ENCODE assay signal across 9 cellular contexts in the genomic region with DNA sequence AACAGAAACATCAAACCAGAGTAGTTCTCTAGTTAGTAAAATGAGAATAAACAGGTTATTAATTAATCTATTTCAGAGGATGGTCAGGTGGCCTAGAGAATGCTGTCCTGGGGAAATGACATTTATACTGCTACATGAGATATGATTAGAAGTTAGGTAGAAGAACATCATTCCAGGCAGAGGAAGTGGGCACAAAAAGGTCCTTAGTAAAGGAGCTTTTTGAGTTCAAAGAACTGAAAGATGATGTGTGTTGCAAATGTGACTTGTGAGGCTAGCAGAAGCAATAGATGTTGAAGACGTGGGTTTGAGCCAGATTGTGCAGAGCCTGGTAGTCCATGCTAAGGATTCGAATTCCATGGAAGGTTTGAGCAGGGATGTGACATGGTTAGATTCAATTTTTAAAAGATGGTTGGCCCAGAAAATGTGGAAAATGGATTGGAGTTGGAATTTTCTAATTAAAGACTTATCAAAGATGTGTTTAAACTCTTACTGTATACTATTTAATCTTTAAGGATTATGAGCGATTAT. TPM values are rescaled to one million over a fixed set of nuclear protein-coding genes. Genes with fewer than 3 reads are reported as not detected.
DNase-seq lines count a peak whose midpoint lies in the region; ATAC-seq, FAIRE-seq and TF ChIP-seq lines count a peak whose summit lies in the region.
"Had no signal": no experiment of that assay in that cellular context is flagged by ENCODE, and none has a peak within 500 bp of the region (broad histone marks: within the 10 kb centered on the region; RNA-seq: fewer than 3 reads in every experiment).

No MANE protein-coding gene starts in this region.

- no peaks in the 10 kb centered on the region for H3K27me3 Mint-ChIP-seq in central memory CD8-positive, alpha-beta T cell

- peak; percentile 16 for FAIRE-seq in GM12891 (lab: Jason Lieb, UNC)
- FAIRE-seq: HTR-8/SVneo had no signal

- TF ChIP-seq CTCF in NB4 (IDR thresholded peaks at IDR 0.05; ENCODE audit: low read depth, low read length): no peak
- TF ChIP-seq CTCF in psoas muscle (IDR thresholded peaks at IDR 0.05): no peak
- TF ChIP-seq CTCF in vagina (IDR thresholded peaks at IDR 0.05): no peak

- H3K9me3 Mint-ChIP-seq in central memory CD8-positive, alpha-beta T cell: no peaks in the 10 kb centered on the region

- TF ChIP-seq POLR2A in GM12891 (IDR thresholded peaks at IDR 0.05; ENCODE audit: low read depth, low read length) (no peak), NB4 (IDR thresholded peaks at IDR 0.05; ENCODE audit: extremely low read depth, insufficient read length) (no peak), vagina (IDR thresholded peaks at IDR 0.05) (no peak)

- H3K36me3 ChIP-seq in psoas muscle (ENCODE audit: insufficient read depth in 1 of 2, low read depth in 1 of 2): no peaks in the 10 kb centered on the region
- peaks cover 0 to 4% of the 10 kb centered on the region in 2 donors for H3K36me3 ChIP-seq in vagina

- peaks cover 10% of the 10 kb centered on the region for H3K36me3 Mint-ChIP-seq in central memory CD8-positive, alpha-beta T cell (ENCODE audit: insufficient read depth)

- peaks cover 67% of the 10 kb centered on the region for H3K4me1 ChIP-seq in psoas muscle
- peaks cover 36% of the 10 kb centered on the region for H3K4me1 ChIP-seq in vagina

- H3K27ac Mint-ChIP-seq in central memory CD8-positive, alpha-beta T cell (ENCODE audit: low read depth): peak overlapping the region; percentile 44

- no peak for ATAC-seq in central memory CD8-positive, alpha-beta T cell (replicated peaks; ENCODE audit: extremely low read depth, poor library complexity, severe bottlenecking)
- ATAC-seq in psoas muscle: no peak

- DNase-seq in GM12891 (ENCODE audit: insufficient read length, low spot score) (no peak), NB4 (ENCODE audit: low read depth) (peak; percentile 42), psoas muscle (no peak), vagina (ENCODE audit: extremely low spot score in 2 of 2) (no peak), DMS79 (lab: John Stamatoyannopoulos, UW) (no peak), NCI-H2171 (lab: John Stamatoyannopoulos, UW) (no peak)
- no peak for DNase-seq in central memory CD8-positive, alpha-beta T cell (ENCODE audit: low spot score in 2 of 2)
- DNase-seq: retina had no signal

- peaks cover 45% of the 10 kb centered on the region for H3K4me1 Mint-ChIP-seq in central memory CD8-positive, alpha-beta T cell

- H3K27ac ChIP-seq in psoas muscle (peak overlapping the region; percentile 52), vagina (no peak overlapping the region)

- H3K27me3 ChIP-seq in psoas muscle (ENCODE audit: insufficient read depth in 3 of 3, low read length in 2 of 3) (no peaks in the 10 kb centered on the region), vagina (no peaks in the 10 kb centered on the region)

- intact Hi-C loops in psoas muscle (cut with DNase I): no loop called here
- intact Hi-C loops in vagina (cut with DNase I): no loop called here

- WGBS in psoas muscle, 3 donors: 47 to 60% (median 56%) methylated on average over 3 of the region's 3 CpGs

- H3K4me3 ChIP-seq in NB4 (ENCODE audit: low read depth, low read length): no peak overlapping the region
- no peak overlapping the region for H3K4me3 ChIP-seq in psoas muscle
- H3K4me3 ChIP-seq in vagina: no peak overlapping the region

- peak overlapping the region; percentile 51 for H3K4me3 Mint-ChIP-seq in central memory CD8-positive, alpha-beta T cell

- no peaks in the 10 kb centered on the region for H3K9me3 ChIP-seq in psoas muscle
- no peaks in the 10 kb centered on the region for H3K9me3 ChIP-seq in vagina

TF ChIP-seq in GM12891, 5 proteins besides CTCF, POLR2A, EP300 and RAD21:
- TF ChIP-seq PAX5 (IDR thresholded peaks at IDR 0.05; ENCODE audit: insufficient read depth, low read length, severe bottlenecking) (no peak), POU2F2 (IDR thresholded peaks at IDR 0.05; ENCODE audit: low read depth, low read length) (no peak), POLR2AphosphoS5 (IDR thresholded peaks at IDR 0.05; ENCODE audit: low read depth, low read length) (no peak), TAF1 (IDR thresholded peaks at IDR 0.05; ENCODE audit: low read depth, low read length) (no peak), SPI1 (IDR thresholded peaks at IDR 0.05; ENCODE audit: low read depth, low read length) (peak; percentile 55)

RNA-seq across cellular contexts. Expression of a gene that starts 34.2 kb away (rescaled TPM):
- polyA plus RNA-seq in GM12891 (2012; ENCODE audit: low read depth, missing spikeins): 38.2 TPM
- total RNA-seq in psoas muscle: 100 to 1,000 TPM; 131 to 164 (median 149) TPM
- 100 to 1,000 TPM in 2 of 3 donors, 10 to 100 TPM in 1; 76.5 to 170 (median 116) TPM for polyA plus RNA-seq in psoas muscle
- 135 TPM for total RNA-seq in vagina
